ENCODE assay signal across 33 cellular contexts in the genomic region with DNA sequence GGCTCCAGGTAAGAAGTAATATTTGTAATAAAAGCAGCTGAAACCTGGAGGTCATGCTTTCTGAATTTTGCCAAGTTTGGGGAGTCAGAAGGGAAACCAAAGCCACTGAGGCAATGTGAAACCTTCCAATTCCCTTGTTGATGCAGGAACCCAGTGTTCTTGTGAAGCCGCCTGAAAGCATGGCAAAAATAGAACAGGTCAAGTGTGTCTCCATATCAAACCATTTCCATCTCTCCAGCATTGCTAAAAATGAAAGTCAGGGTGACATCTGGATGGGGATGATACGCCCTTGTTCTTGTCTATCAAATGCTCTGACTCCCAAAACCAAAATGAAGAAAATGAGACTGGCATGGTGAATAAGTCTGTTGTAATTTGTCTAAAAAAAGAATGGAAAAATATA.
"Had no signal": no experiment of that assay in that cellular context is flagged by ENCODE, and none has a peak within 500 bp of the region (broad histone marks: within the 10 kb centered on the region; RNA-seq: fewer than 3 reads in every experiment).

No MANE protein-coding gene starts in this region.

- DNase-seq: activated B cell treated with CpG ODN at 0.5 μM for 24 hours; activated CD4-positive, alpha-beta memory T cell treated with anti-CD3 and anti-CD28 coated beads for 36 hours; activated CD4-positive, alpha-beta T cell treated with anti-CD3 and anti-CD28 coated beads, Interleukin-2, amount 10 ng/mL, durations not matched to agents 24 days and 14 days; activated CD8-positive, alpha-beta memory T cell treated with anti-CD3 and anti-CD28 coated beads, Interleukin-2, amount 10 ng/mL, durations not matched to agents 7 days and 5 days; activated CD8-positive, alpha-beta memory T cell treated with anti-CD3 and anti-CD28 coated beads, Interleukin-2, amount 50 U/mL, for 4 hours; activated CD8-positive, alpha-beta T cell treated with anti-CD3 and anti-CD28 coated beads, Interleukin-2, amount 10 ng/mL, durations not matched to agents 7 days and 5 days; activated effector memory CD4-positive, alpha-beta T cell treated with anti-CD3 and anti-CD28 coated beads, Interleukin-2, amount 50 U/mL, for 16 hours; activated naive CD4-positive, alpha-beta T cell treated with anti-CD3 and anti-CD28 coated beads, Interleukin-2, amount 10 ng/mL, durations not matched to agents 7 days and 5 days; activated naive CD8-positive, alpha-beta T cell treated with anti-CD3 and anti-CD28 coated beads, Interleukin-2, amount 10 ng/mL, durations not matched to agents 7 days and 5 days; activated T-cell treated with anti-CD3 and anti-CD28 coated beads, Interleukin-2, amount 50 U/mL, for 1 hour; activated T-cell treated with anti-CD3 and anti-CD28 coated beads, Interleukin-2, amount 50 U/mL, for 48 hours; central memory CD4-positive, alpha-beta T cell; cerebellar nuclear complex; colonic mucosa; effector CD8-positive, alpha-beta T cell; foreskin fibroblast; heart right ventricle; T-helper 1 cell; T-helper 17 cell; T1000; WERI-Rb-1 had no signal

- H3K4me1 Mint-ChIP-seq: activated B cell treated with CpG ODN at 0.5 μM for 24 hours; activated CD4-positive, alpha-beta T cell treated with anti-CD3 and anti-CD28 coated beads, Interleukin-2, amount 10 ng/mL, durations not matched to agents 24 days and 14 days; activated CD8-positive, alpha-beta memory T cell treated with anti-CD3 and anti-CD28 coated beads, Interleukin-2, amount 10 ng/mL, durations not matched to agents 7 days and 5 days; activated naive CD4-positive, alpha-beta T cell treated with anti-CD3 and anti-CD28 coated beads, Interleukin-2, amount 10 ng/mL, durations not matched to agents 7 days and 5 days; activated naive CD8-positive, alpha-beta T cell treated with anti-CD3 and anti-CD28 coated beads, Interleukin-2, amount 10 ng/mL, durations not matched to agents 7 days and 5 days; brain; T-helper 17 cell had no signal

- H3K4me1 ChIP-seq: ascending aorta, breast epithelium, colonic mucosa, gastroesophageal sphincter, heart right ventricle had no signal

- H3K27me3 ChIP-seq: ascending aorta, breast epithelium, cardiac muscle cell, colonic mucosa, gastroesophageal sphincter, hepatocyte had no signal

- H3K27ac Mint-ChIP-seq: activated B cell treated with CpG ODN at 0.5 μM for 24 hours; activated CD4-positive, alpha-beta memory T cell treated with anti-CD3 and anti-CD28 coated beads for 36 hours; activated CD4-positive, alpha-beta T cell treated with anti-CD3 and anti-CD28 coated beads, Interleukin-2, amount 10 ng/mL, durations not matched to agents 24 days and 14 days; activated CD8-positive, alpha-beta memory T cell treated with anti-CD3 and anti-CD28 coated beads, Interleukin-2, amount 10 ng/mL, durations not matched to agents 7 days and 5 days; activated CD8-positive, alpha-beta T cell treated with anti-CD3 and anti-CD28 coated beads, Interleukin-2, amount 10 ng/mL, durations not matched to agents 7 days and 5 days; activated naive CD4-positive, alpha-beta T cell treated with anti-CD3 and anti-CD28 coated beads, Interleukin-2, amount 10 ng/mL, durations not matched to agents 7 days and 5 days; activated naive CD4-positive, alpha-beta T cell treated with anti-CD3 and anti-CD28 coated beads, Interleukin-2, amount 50 U/mL, for 72 hours; activated naive CD8-positive, alpha-beta T cell treated with anti-CD3 and anti-CD28 coated beads, Interleukin-2, amount 10 ng/mL, durations not matched to agents 7 days and 5 days; activated T-helper 1 cell treated with anti-CD3 and anti-CD28 coated beads, Interleukin-12 subunit alpha, Interleukin-12 subunit beta, Interleukin-2, Interleukin-4 antibody, amounts not matched to agents 30 ng/mL and 10 ng/mL and 1 ng/mL, durations not matched to agents 14 hours and 24 hours and 36 hours; activated T-helper 2 cell treated with anti-CD3 and anti-CD28 coated beads, Interferon-gamma antibody, Interleukin-2, Interleukin-4, amounts not matched to agents 10 μg/mL and 5 μg/mL and 100 μg/mL, durations not matched to agents 14 hours and 24 hours and 36 hours; brain; T-helper 17 cell; T-helper 2 cell treated with Interferon-gamma antibody and Interleukin-4, amounts not matched to agents 5 μg/mL and 100 μg/mL, for 36 hours had no signal

- H3K4me3 ChIP-seq: ascending aorta, breast epithelium, cardiac muscle cell, colonic mucosa, gastroesophageal sphincter, heart right ventricle, hepatocyte had no signal

- H3K4me3 Mint-ChIP-seq: activated B cell treated with CpG ODN at 0.5 μM for 24 hours; activated CD4-positive, alpha-beta memory T cell treated with anti-CD3 and anti-CD28 coated beads for 36 hours; activated CD4-positive, alpha-beta T cell treated with anti-CD3 and anti-CD28 coated beads, Interleukin-2, amount 10 ng/mL, durations not matched to agents 24 days and 14 days; activated CD8-positive, alpha-beta memory T cell treated with anti-CD3 and anti-CD28 coated beads, Interleukin-2, amount 10 ng/mL, durations not matched to agents 7 days and 5 days; activated CD8-positive, alpha-beta T cell treated with anti-CD3 and anti-CD28 coated beads, Interleukin-2, amount 10 ng/mL, durations not matched to agents 7 days and 5 days; activated naive CD4-positive, alpha-beta T cell treated with anti-CD3 and anti-CD28 coated beads, Interleukin-2, amount 10 ng/mL, durations not matched to agents 7 days and 5 days; activated naive CD8-positive, alpha-beta T cell treated with anti-CD3 and anti-CD28 coated beads, Interleukin-2, amount 10 ng/mL, durations not matched to agents 7 days and 5 days; activated T-helper 1 cell treated with anti-CD3 and anti-CD28 coated beads, Interleukin-12 subunit alpha, Interleukin-12 subunit beta, Interleukin-2, Interleukin-4 antibody, amounts not matched to agents 30 ng/mL and 10 ng/mL and 1 ng/mL, durations not matched to agents 14 hours and 24 hours and 36 hours; brain; T-helper 17 cell; T-helper 2 cell treated with Interferon-gamma antibody and Interleukin-4, amounts not matched to agents 5 μg/mL and 100 μg/mL, for 36 hours had no signal

- H3K4me2 ChIP-seq: hepatocyte had no signal

- H3K36me3 Mint-ChIP-seq: activated CD4-positive, alpha-beta memory T cell treated with anti-CD3 and anti-CD28 coated beads for 36 hours; activated CD8-positive, alpha-beta memory T cell treated with anti-CD3 and anti-CD28 coated beads, Interleukin-2, amount 10 ng/mL, durations not matched to agents 7 days and 5 days; activated naive CD4-positive, alpha-beta T cell treated with anti-CD3 and anti-CD28 coated beads, Interleukin-2, amount 10 ng/mL, durations not matched to agents 7 days and 5 days; activated naive CD4-positive, alpha-beta T cell treated with anti-CD3 and anti-CD28 coated beads, Interleukin-2, amount 50 U/mL, for 72 hours; activated naive CD8-positive, alpha-beta T cell treated with anti-CD3 and anti-CD28 coated beads, Interleukin-2, amount 10 ng/mL, durations not matched to agents 7 days and 5 days; brain had no signal

- ATAC-seq: activated CD4-positive, CD25-positive, alpha-beta regulatory T cell treated with anti-CD3 and anti-CD28 coated beads, Interleukin-2, amount 50 U/mL, for 24 hours; activated CD8-positive, alpha-beta memory T cell treated with anti-CD3 and anti-CD28 coated beads, Interleukin-2, amount 10 ng/mL, durations not matched to agents 7 days and 5 days; activated CD8-positive, alpha-beta T cell treated with anti-CD3 and anti-CD28 coated beads, Interleukin-2, amount 10 ng/mL, durations not matched to agents 7 days and 5 days; activated naive CD4-positive, alpha-beta T cell treated with anti-CD3 and anti-CD28 coated beads, Interleukin-2, amount 50 U/mL, for 72 hours; gastroesophageal sphincter; heart right ventricle; T-helper 17 cell had no signal

- H3K9me3 ChIP-seq: ascending aorta, breast epithelium, colonic mucosa, gastroesophageal sphincter, heart right ventricle had no signal

- H3K27me3 Mint-ChIP-seq: brain had no signal

- H3K27ac ChIP-seq: ascending aorta, breast epithelium, cardiac muscle cell, colonic mucosa, epithelial cell of prostate, gastroesophageal sphincter, heart right ventricle, hepatocyte, WERI-Rb-1 had no signal

- H3K9me3 Mint-ChIP-seq: activated B cell treated with CpG ODN at 0.5 μM for 24 hours; activated CD4-positive, alpha-beta memory T cell treated with anti-CD3 and anti-CD28 coated beads for 36 hours; activated CD4-positive, alpha-beta T cell treated with anti-CD3 and anti-CD28 coated beads, Interleukin-2, amount 10 ng/mL, durations not matched to agents 24 days and 14 days; activated naive CD4-positive, alpha-beta T cell treated with anti-CD3 and anti-CD28 coated beads, Interleukin-2, amount 10 ng/mL, durations not matched to agents 7 days and 5 days; activated naive CD4-positive, alpha-beta T cell treated with anti-CD3 and anti-CD28 coated beads, Interleukin-2, amount 50 U/mL, for 72 hours; activated naive CD8-positive, alpha-beta T cell treated with anti-CD3 and anti-CD28 coated beads, Interleukin-2, amount 10 ng/mL, durations not matched to agents 7 days and 5 days; activated T-helper 1 cell treated with anti-CD3 and anti-CD28 coated beads, Interleukin-12 subunit alpha, Interleukin-12 subunit beta, Interleukin-2, Interleukin-4 antibody, amounts not matched to agents 30 ng/mL and 10 ng/mL and 1 ng/mL, durations not matched to agents 14 hours and 24 hours and 36 hours; activated T-helper 2 cell treated with anti-CD3 and anti-CD28 coated beads, Interferon-gamma antibody, Interleukin-2, Interleukin-4, amounts not matched to agents 10 μg/mL and 5 μg/mL and 100 μg/mL, durations not matched to agents 14 hours and 24 hours and 36 hours; brain; T-helper 2 cell treated with Interferon-gamma antibody and Interleukin-4, amounts not matched to agents 5 μg/mL and 100 μg/mL, for 36 hours had no signal

- H3K79me2 ChIP-seq: hepatocyte had no signal

- H2AFZ ChIP-seq: hepatocyte had no signal

- H3K36me3 ChIP-seq: ascending aorta, breast epithelium, cardiac muscle cell, colonic mucosa, gastroesophageal sphincter, heart right ventricle, WERI-Rb-1 had no signal
